ENCODE assay signal across 1 cellular context in the genomic region with DNA sequence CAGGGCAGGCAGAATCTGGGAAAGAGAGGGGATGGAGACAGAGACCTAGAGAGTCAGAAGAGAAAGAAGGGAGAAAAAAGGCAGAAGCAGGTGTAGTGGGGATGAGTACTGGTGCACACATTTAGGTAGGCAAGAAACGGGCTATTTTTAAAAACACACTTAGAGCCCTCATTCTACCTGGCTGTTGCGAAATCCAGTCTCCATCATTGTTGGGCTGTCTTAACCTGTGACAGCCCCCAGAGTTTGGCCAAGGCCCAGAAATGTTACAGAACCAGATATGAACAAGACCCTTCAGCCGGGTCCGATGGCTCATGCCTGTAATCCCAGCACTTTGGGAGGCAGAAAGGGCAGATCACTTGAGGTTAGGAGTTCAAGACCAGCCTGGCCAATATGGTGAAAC.
A peak's percentile ranks its signal among the peaks of the same experiment; 100 is the strongest.
TF ChIP-seq lines count a peak whose summit lies in the region.

No MANE protein-coding gene starts in this region.

TF ChIP-seq in H1, 55 proteins besides CTCF, POLR2A, EP300 and RAD21:
- TF ChIP-seq JUN (IDR thresholded peaks at IDR 0.05; ENCODE audit: low read depth, low read length), result no peak
- peak; percentile 74; the same call in 1 of the 2 replicates for TF ChIP-seq CEBPB (IDR thresholded peaks at IDR 0.05; ENCODE audit: low read depth, low read length)
